25 cellular contexts compared by ENCODE assay signal in the genomic region with DNA sequence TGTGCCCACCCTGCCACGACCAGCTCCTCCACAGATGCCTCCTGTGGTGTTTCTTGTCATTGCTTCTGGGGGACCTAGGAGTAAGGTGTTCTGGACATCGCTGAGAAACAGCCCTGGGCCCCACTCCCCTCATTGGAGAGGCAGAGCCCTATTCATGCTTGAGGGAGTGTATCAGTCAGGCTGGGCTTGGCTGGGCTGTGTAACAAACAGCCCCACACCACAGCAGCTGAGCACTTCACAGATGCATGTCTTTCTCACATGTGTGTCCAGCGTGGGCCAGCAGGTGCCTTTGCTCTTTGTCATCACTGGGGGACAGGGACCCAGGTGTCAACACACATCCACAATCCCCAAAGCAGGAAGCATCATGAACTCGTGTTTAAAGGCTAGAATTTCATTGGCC.
A peak's percentile ranks its signal among the peaks of the same experiment; 100 is the strongest.
DNase-seq lines count a peak whose midpoint lies in the region; ATAC-seq, FAIRE-seq and TF ChIP-seq lines count a peak whose summit lies in the region.
"Had no signal": no experiment of that assay in that cellular context is flagged by ENCODE, and none has a peak within 500 bp of the region (broad histone marks: within the 10 kb centered on the region; RNA-seq: fewer than 3 reads in every experiment).

No MANE protein-coding gene starts in this region.

- FAIRE-seq in HepG2 (lab: Jason Lieb, UNC), result no peak
- FAIRE-seq: A549, G401.6, GM12892, GM19239, H1 had no signal

- TF ChIP-seq CTCF in HepG2 (CRISPR knock-in tag; IDR thresholded peaks at IDR 0.05) (no peak), right lobe of liver (IDR thresholded peaks at IDR 0.05) (no peak), neural progenitor cell (IDR thresholded peaks at IDR 0.05) (no peak)

- TF ChIP-seq RAD21 in HepG2 (CRISPR knock-in tag; IDR thresholded peaks at IDR 0.05), result no peak
- TF ChIP-seq RAD21 in Ishikawa (IDR thresholded peaks at IDR 0.05; ENCODE audit: low read depth), result no peak

- POLR2A ChIA-PET in HepG2 (lab: Yijun Ruan, JAX), result no interaction called here
- POLR2A ChIA-PET in activated CD4-positive, alpha-beta T cell treated with anti-CD3 and anti-CD28 coated beads, Interleukin-2, amount 10 ng/mL, durations not matched to agents 7 days and 5 days (lab: Charles Lee), result no interaction called here

- H3K27ac ChIP-seq in HepG2 (ENCODE audit: extremely low read length, insufficient read depth, low read length) (no peak overlapping the region), right lobe of liver (no peak overlapping the region), neural progenitor cell (no peak overlapping the region)
- H3K27ac ChIP-seq: 22Rv1, A549, C4-2B, GM23248 had no signal

- no peak for DNase-seq in HepG2 (ENCODE audit: low spot score)
- no peak for DNase-seq in right lobe of liver
- no peak for DNase-seq in neural progenitor cell (ENCODE audit: low spot score)
- DNase-seq in activated CD4-positive, alpha-beta T cell treated with anti-CD3 and anti-CD28 coated beads, Interleukin-2, amount 10 ng/mL, durations not matched to agents 7 days and 5 days, result no peak
- no peak for DNase-seq in T-helper 2 cell treated with Interferon-gamma antibody and Interleukin-4, amounts not matched to agents 5 μg/mL and 100 μg/mL, for 36 hours (ENCODE audit: low spot score)
- DNase-seq: ACHN; AML-193; BE2C; Caco-2; CD4-positive, CD25-positive, alpha-beta regulatory T cell; CD8-positive, alpha-beta T cell; DMS153; DND-41; GM23248; H7; HCEC 1CT had no signal

- peaks cover 4 to 32% of the 10 kb centered on the region in 2 experiments for H3K27me3 ChIP-seq in HepG2 (ENCODE audit: control insufficient read depth in 1 of 2, insufficient read depth in 2 of 2, low read length in 2 of 2)
- H3K27me3 ChIP-seq in right lobe of liver, result no peaks in the 10 kb centered on the region
- peaks cover 59% of the 10 kb centered on the region for H3K27me3 ChIP-seq in neural progenitor cell

- no TSS peak for BruUV-seq in HepG2 (replicated peaks; lab: Mats Ljungman, UMichigan)

- no peak overlapping the region for H3K4me2 ChIP-seq in HepG2 (ENCODE audit: low read depth, low read length)
- no peak overlapping the region for H3K4me2 ChIP-seq in neural progenitor cell
- H3K4me2 ChIP-seq: A549 had no signal

- TF ChIP-seq EP300 in HepG2 (IDR thresholded peaks at IDR 0.05; ENCODE audit: low read depth in 2 of 2, low read length in 2 of 2), result no peak
- TF ChIP-seq EP300 in HepG2 (CRISPR knock-in tag; IDR thresholded peaks at IDR 0.05; ENCODE audit: borderline replicate concordance), result no peak
- no peak for TF ChIP-seq EP300 in Ishikawa (IDR thresholded peaks at IDR 0.05; ENCODE audit: borderline replicate concordance)

- peak overlapping the region; percentile 75 for H3K4me3 Mint-ChIP-seq in neural progenitor cell
- no peak overlapping the region for H3K4me3 Mint-ChIP-seq in activated CD4-positive, alpha-beta T cell treated with anti-CD3 and anti-CD28 coated beads, Interleukin-2, amount 10 ng/mL, durations not matched to agents 7 days and 5 days
- H3K4me3 Mint-ChIP-seq in T-helper 2 cell treated with Interferon-gamma antibody and Interleukin-4, amounts not matched to agents 5 μg/mL and 100 μg/mL, for 36 hours, result no peak overlapping the region
- H3K4me3 Mint-ChIP-seq: CD4-positive, CD25-positive, alpha-beta regulatory T cell; CD8-positive, alpha-beta T cell had no signal

- WGBS in HepG2 (ENCODE audit: low lambda C conversion rate), result 60% methylated on average over 2 of the region's 4 CpGs
- WGBS in right lobe of liver (ENCODE audit: insufficient coverage, low coverage, low lambda C conversion rate, missing lambda C conversion rate), result 24% methylated on average over 2 of the region's 4 CpGs

- peaks cover 3% of the 10 kb centered on the region; the same call in 1 of the 2 replicates for H3K9me3 ChIP-seq in HepG2 (ENCODE audit: low read length)
- H3K9me3 ChIP-seq in right lobe of liver, result no peaks in the 10 kb centered on the region
- no peaks in the 10 kb centered on the region for H3K9me3 ChIP-seq in neural progenitor cell (ENCODE audit: low read depth)

- peaks cover 53% of the 10 kb centered on the region for H3K4me1 ChIP-seq in HepG2 (ENCODE audit: insufficient read depth, low read length)
- no peaks in the 10 kb centered on the region for H3K4me1 ChIP-seq in right lobe of liver
- H3K4me1 ChIP-seq in neural progenitor cell, result peaks cover 57% of the 10 kb centered on the region

- no peaks in the 10 kb centered on the region for H3K79me2 ChIP-seq in HepG2 (ENCODE audit: insufficient read depth, low read length)
- H3K79me2 ChIP-seq in neural progenitor cell (ENCODE audit: low read depth), result no peaks in the 10 kb centered on the region

- peaks cover 58% of the 10 kb centered on the region for H3F3A ChIP-seq in neural progenitor cell (ENCODE audit: low read depth)

- H3K27me3 Mint-ChIP-seq in neural progenitor cell (ENCODE audit: insufficient read depth, low read depth), result peaks cover 86% of the 10 kb centered on the region
- peaks cover 8% of the 10 kb centered on the region for H3K27me3 Mint-ChIP-seq in activated CD4-positive, alpha-beta T cell treated with anti-CD3 and anti-CD28 coated beads, Interleukin-2, amount 10 ng/mL, durations not matched to agents 7 days and 5 days
- H3K27me3 Mint-ChIP-seq in T-helper 2 cell treated with Interferon-gamma antibody and Interleukin-4, amounts not matched to agents 5 μg/mL and 100 μg/mL, for 36 hours (ENCODE audit: low read depth), result peaks cover 6% of the 10 kb centered on the region

- in situ Hi-C loops in HepG2 (cut with HindIII; ENCODE audit: extremely low pct_ligation_motif_present, low pct_unique_long_range_greater_than_20kb), result no loop called here

- H3K9ac ChIP-seq in HepG2 (ENCODE audit: insufficient read depth, low read depth, low read length) (no peak overlapping the region), neural progenitor cell (no peak overlapping the region)
- H3K9ac ChIP-seq: GM23248 had no signal

- TF ChIP-seq POLR2A in HepG2 (IDR thresholded peaks at IDR 0.05; ENCODE audit: insufficient read depth in 1 of 2, low read depth in 2 of 2, low read length in 2 of 2), result no peak
- no peak for TF ChIP-seq POLR2A in right lobe of liver (IDR thresholded peaks at IDR 0.05)

- ATAC-seq in HepG2 (no peak), right lobe of liver (no peak), GM18909 (IDR thresholded peaks at IDR 0.05; ENCODE audit: poor library complexity, unreplicated experiment) (no peak)
- ATAC-seq: A549; CD8-positive, alpha-beta T cell had no signal

- no peak overlapping the region for H3K4me3 ChIP-seq in HepG2 (replicated peaks in 1 of 3; ENCODE audit: insufficient read depth in 1 of 3, low read depth in 2 of 3, low read length in 3 of 3)
- no peak overlapping the region for H3K4me3 ChIP-seq in right lobe of liver
- no peak overlapping the region for H3K4me3 ChIP-seq in neural progenitor cell
- H3K4me3 ChIP-seq: A549, GM23248 had no signal

- no peak overlapping the region for H2AFZ ChIP-seq in HepG2 (ENCODE audit: low read length)
- H2AFZ ChIP-seq in neural progenitor cell (replicated peaks), result no peak overlapping the region
- H2AFZ ChIP-seq: GM23248 had no signal

- H3K9me3 Mint-ChIP-seq in neural progenitor cell, result peaks cover 20% of the 10 kb centered on the region
- H3K9me3 Mint-ChIP-seq in activated CD4-positive, alpha-beta T cell treated with anti-CD3 and anti-CD28 coated beads, Interleukin-2, amount 10 ng/mL, durations not matched to agents 7 days and 5 days, result peaks cover 5% of the 10 kb centered on the region
- no peaks in the 10 kb centered on the region for H3K9me3 Mint-ChIP-seq in T-helper 2 cell treated with Interferon-gamma antibody and Interleukin-4, amounts not matched to agents 5 μg/mL and 100 μg/mL, for 36 hours
- H3K9me3 Mint-ChIP-seq: CD8-positive, alpha-beta T cell had no signal

- H3K36me3 ChIP-seq in HepG2 (replicated peaks in 1 of 2; ENCODE audit: control insufficient read depth in 1 of 2, insufficient read depth in 2 of 2, low read length in 2 of 2), result no peaks in the 10 kb centered on the region
- H3K36me3 ChIP-seq in right lobe of liver, result no peaks in the 10 kb centered on the region
- H3K36me3 ChIP-seq in neural progenitor cell, result no peaks in the 10 kb centered on the region
- H3K36me3 ChIP-seq: BE2C had no signal

- no peak overlapping the region for H3K27ac Mint-ChIP-seq in neural progenitor cell
- H3K27ac Mint-ChIP-seq in activated CD4-positive, alpha-beta T cell treated with anti-CD3 and anti-CD28 coated beads, Interleukin-2, amount 10 ng/mL, durations not matched to agents 7 days and 5 days, result no peak overlapping the region
- no peak overlapping the region for H3K27ac Mint-ChIP-seq in T-helper 2 cell treated with Interferon-gamma antibody and Interleukin-4, amounts not matched to agents 5 μg/mL and 100 μg/mL, for 36 hours
- H3K27ac Mint-ChIP-seq: CD8-positive, alpha-beta T cell had no signal

- CTCF ChIA-PET in HepG2 (lab: Yijun Ruan, JAX; ENCODE audit: low intra/inter-chr PET ratio, low total read pairs), result no interaction called here
- CTCF ChIA-PET in activated CD4-positive, alpha-beta T cell treated with anti-CD3 and anti-CD28 coated beads, Interleukin-2, amount 10 ng/mL, durations not matched to agents 7 days and 5 days (lab: Charles Lee), result interaction anchor here (1.5 kb wide), 1 partner anchor 9 kb away, joined by 5 read pairs; no protein-coding TSS in a partner anchor

- peaks cover 57% of the 10 kb centered on the region for H3K4me1 Mint-ChIP-seq in neural progenitor cell
- peaks cover 21% of the 10 kb centered on the region for H3K4me1 Mint-ChIP-seq in activated CD4-positive, alpha-beta T cell treated with anti-CD3 and anti-CD28 coated beads, Interleukin-2, amount 10 ng/mL, durations not matched to agents 7 days and 5 days
- H3K4me1 Mint-ChIP-seq in T-helper 2 cell treated with Interferon-gamma antibody and Interleukin-4, amounts not matched to agents 5 μg/mL and 100 μg/mL, for 36 hours (ENCODE audit: low read depth), result peaks cover 11% of the 10 kb centered on the region

- H4K20me1 ChIP-seq in HepG2 (ENCODE audit: insufficient read depth, low read length), result no peaks in the 10 kb centered on the region
- no peaks in the 10 kb centered on the region for H4K20me1 ChIP-seq in neural progenitor cell (ENCODE audit: low read depth)

- H3K36me3 Mint-ChIP-seq in neural progenitor cell, result peaks cover 2% of the 10 kb centered on the region
- no peaks in the 10 kb centered on the region for H3K36me3 Mint-ChIP-seq in activated CD4-positive, alpha-beta T cell treated with anti-CD3 and anti-CD28 coated beads, Interleukin-2, amount 10 ng/mL, durations not matched to agents 7 days and 5 days (ENCODE audit: low read depth)
- H3K36me3 Mint-ChIP-seq in T-helper 2 cell treated with Interferon-gamma antibody and Interleukin-4, amounts not matched to agents 5 μg/mL and 100 μg/mL, for 36 hours (ENCODE audit: low read depth), result no peaks in the 10 kb centered on the region
- H3K36me3 Mint-ChIP-seq: CD4-positive, CD25-positive, alpha-beta regulatory T cell; CD8-positive, alpha-beta T cell had no signal

- intact Hi-C loops in HepG2 (cut with micrococcal nuclease; ENCODE audit: unreplicated experiment), result loop anchor here (10.0 kb wide), 1 partner anchor 50 kb away; no protein-coding TSS in a partner anchor
- intact Hi-C loops in right lobe of liver (cut with DNase I), result no loop called here

TF ChIP-seq in HepG2, 621 proteins besides CTCF, POLR2A, EP300 and RAD21 (continues in another document):
- TF ChIP-seq ZNF615 (CRISPR knock-in tag; IDR thresholded peaks at IDR 0.05; ENCODE audit: borderline replicate concordance) (no peak), ZNF777 (CRISPR knock-in tag; IDR thresholded peaks at IDR 0.05) (no peak)

TF ChIP-seq in Ishikawa, 13 proteins besides CTCF, POLR2A, EP300 and RAD21 (continues in another document):
- no peak for TF ChIP-seq FOXM1 (IDR thresholded peaks at IDR 0.05; ENCODE audit: borderline replicate concordance, low read depth)
